In the genomic region with DNA sequence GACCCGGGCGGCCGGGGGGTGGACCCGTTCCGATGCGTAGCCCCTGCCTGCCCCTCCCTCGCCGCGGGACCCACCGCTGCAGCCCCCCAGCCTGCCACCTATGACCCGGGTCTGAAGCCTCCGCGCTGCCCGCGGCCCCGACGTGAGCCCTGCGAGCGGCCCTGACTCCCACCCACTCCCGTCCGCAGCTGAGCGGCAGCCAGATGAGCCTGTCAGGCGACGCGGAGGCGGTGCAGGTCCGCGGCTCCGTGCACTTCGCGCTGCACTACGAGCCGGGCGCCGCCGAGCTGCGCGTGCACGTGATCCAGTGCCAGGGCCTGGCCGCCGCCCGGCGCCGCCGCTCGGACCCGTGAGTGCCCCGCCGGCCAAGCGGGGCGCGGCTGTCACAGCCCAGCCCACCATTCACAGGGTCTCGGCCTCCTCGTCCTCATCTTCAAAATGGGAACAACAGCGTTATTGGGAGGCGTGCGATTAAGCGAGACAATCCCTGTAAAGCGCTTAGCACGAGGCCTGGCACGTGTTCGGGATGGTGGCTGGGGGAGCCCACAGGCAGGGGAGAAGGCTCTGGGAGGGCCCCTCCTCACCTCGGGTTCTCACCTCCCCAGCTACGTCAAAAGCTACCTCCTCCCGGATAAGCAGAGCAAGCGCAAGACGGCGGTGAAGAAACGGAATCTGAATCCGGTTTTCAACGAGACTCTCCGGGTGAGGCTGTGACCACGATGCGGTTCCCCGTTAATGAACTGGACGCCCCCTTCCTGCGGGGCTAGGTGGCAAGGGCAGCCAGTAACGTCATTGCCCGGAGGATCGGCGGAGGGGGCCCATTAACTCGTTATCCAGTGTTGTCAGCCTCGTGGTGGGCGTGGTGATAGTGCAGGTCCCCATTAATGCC, we compare ENCODE assay signal across 8 cellular contexts. TPM values are rescaled to one million over a fixed set of nuclear protein-coding genes. Genes with fewer than 3 reads are reported as not detected.
DNase-seq lines count a peak whose midpoint lies in the region; ATAC-seq and TF ChIP-seq lines count a peak whose summit lies in the region.

No MANE protein-coding gene starts in this region.

- H3K27ac ChIP-seq in AG04450 (ENCODE audit: low read depth, low read length): no peak overlapping the region

- peaks cover 9% of the 10 kb centered on the region for H3K36me3 Mint-ChIP-seq in activated T-cell treated with anti-CD3 and anti-CD28 coated beads, Interleukin-2, amount 50 U/mL, for 24 hours (ENCODE audit: low read depth)

- peak; percentile 74 for ATAC-seq in left ventricle myocardium superior

- H3K9me3 Mint-ChIP-seq in activated T-cell treated with anti-CD3 and anti-CD28 coated beads, Interleukin-2, amount 50 U/mL, for 24 hours: no peaks in the 10 kb centered on the region

- peak; percentile 37 for DNase-seq in AG04450 (ENCODE audit: low read depth, low spot score)
- peak; percentile 89 for DNase-seq in HuH-7 (ENCODE audit: low spot score)
- DNase-seq in activated T-cell treated with anti-CD3 and anti-CD28 coated beads, Interleukin-2, amount 50 U/mL, for 24 hours: peak; percentile 50
- peak; percentile 80 for DNase-seq in left ventricle myocardium superior
- peak; percentile 74 for DNase-seq in retina
- no peak for DNase-seq in NK-92 treated with Interleukin-12 subunit alpha and Interleukin-12 subunit beta, amount 100 ng/mL, for 24 hours (lab: John Stamatoyannopoulos, UW)
- no peak for DNase-seq in GM13976 (ENCODE audit: low spot score)
- no peak for DNase-seq in activated CD4-positive, alpha-beta T cell treated with anti-CD3 and anti-CD28 coated beads, Interleukin-2, amount 50 U/mL, for 4 hours

- H3K27me3 ChIP-seq in AG04450 (ENCODE audit: control insufficient read depth, insufficient read depth, low read length): no peaks in the 10 kb centered on the region

- intact Hi-C loops in left ventricle myocardium superior (cut with micrococcal nuclease): no loop called here

- peaks cover 19% of the 10 kb centered on the region for H3K4me1 Mint-ChIP-seq in activated T-cell treated with anti-CD3 and anti-CD28 coated beads, Interleukin-2, amount 50 U/mL, for 24 hours (ENCODE audit: low read depth)

- in situ Hi-C loops in GM13976 (cut with MboI; ENCODE audit: low sequenced_read_pairs, unreplicated experiment): no loop called here

- peak overlapping the region; percentile 48 for H3K4me3 ChIP-seq in AG04450 (ENCODE audit: low read depth, low read length)

- no peak overlapping the region for H3K27ac Mint-ChIP-seq in activated T-cell treated with anti-CD3 and anti-CD28 coated beads, Interleukin-2, amount 50 U/mL, for 24 hours

- TF ChIP-seq CTCF in AG04450 (IDR thresholded peaks at IDR 0.05; ENCODE audit: low read depth, low read length) (no peak), GM13976 (IDR thresholded peaks at IDR 0.05; ENCODE audit: borderline replicate concordance, control extremely low read depth, extremely low read depth, insufficient read depth, missing control alignments) (no peak)

- no peak overlapping the region for H3K4me3 Mint-ChIP-seq in activated T-cell treated with anti-CD3 and anti-CD28 coated beads, Interleukin-2, amount 50 U/mL, for 24 hours

- H3K9me3 ChIP-seq in AG04450 (ENCODE audit: control insufficient read depth, insufficient read depth, low read length): no peaks in the 10 kb centered on the region; the same call in 1 of the 2 replicates

- no peaks in the 10 kb centered on the region for H3K27me3 Mint-ChIP-seq in activated T-cell treated with anti-CD3 and anti-CD28 coated beads, Interleukin-2, amount 50 U/mL, for 24 hours

- CTCF ChIA-PET in AG04450 (lab: Charles Lee): interaction anchor here (0.8 to 1.4 kb wide), 2 partner anchors 15 to 257 kb away, joined by 3 to 4 read pairs; no protein-coding TSS in a partner anchor

- POLR2A ChIA-PET in AG04450 (lab: Yijun Ruan, JAX): interaction anchor here (0.6 to 1.8 kb wide), 6 partner anchors 8 to 195 kb away, joined by 3 to 8 read pairs (median 4); a partner anchor contains a TSS

RNA-seq across cellular contexts. Expression of a gene that starts 8.2 kb away (rescaled TPM):
- polyA plus RNA-seq in AG04450 (2011; rRNA removed): 0.32 and 0.35 TPM in 2 replicates
- polyA minus RNA-seq in AG04450 (2011; rRNA and poly(A)+ RNA removed): 0.17 and 0.18 TPM in 2 replicates
- total RNA-seq in left ventricle myocardium superior: 1.1 TPM

RNA-seq across cellular contexts. Expression of a gene that starts 16.7 kb away (rescaled TPM):
- polyA plus RNA-seq in AG04450 (2011; rRNA removed): 7.6 TPM in 2 replicates
- 9.3 and 13.7 TPM in 2 replicates for polyA minus RNA-seq in AG04450 (2011; rRNA and poly(A)+ RNA removed)
- total RNA-seq in left ventricle myocardium superior: 46.6 TPM

RNA-seq across cellular contexts. Expression of a gene that starts 24.6 kb away (rescaled TPM):
- polyA plus RNA-seq in AG04450 (2011; rRNA removed): not detected in 2 replicates
- polyA minus RNA-seq in AG04450 (2011; rRNA and poly(A)+ RNA removed): not detected in 2 replicates
- 19.3 TPM for total RNA-seq in left ventricle myocardium superior

RNA-seq across cellular contexts. Expression of a gene that starts 28.1 kb away (rescaled TPM):
- polyA plus RNA-seq in AG04450 (2011; rRNA removed): 27.8 and 37.2 TPM in 2 replicates
- polyA minus RNA-seq in AG04450 (2011; rRNA and poly(A)+ RNA removed): 44.2 and 59.3 TPM in 2 replicates
- 19.9 TPM for total RNA-seq in left ventricle myocardium superior

RNA-seq across cellular contexts. Expression of a gene that starts 33.1 kb away (rescaled TPM):
- polyA plus RNA-seq in AG04450 (2011; rRNA removed): not detected in 2 replicates
- polyA minus RNA-seq in AG04450 (2011; rRNA and poly(A)+ RNA removed): not detected in 2 replicates
- total RNA-seq in left ventricle myocardium superior: not detected

Comparison
In these comparisons a context has a peak if more than half of its experiments do, and no peak if none do; other contexts are left out.
1. DNase-seq: peak in AG04450 (single experiment), HuH-7 (single experiment), activated T-cell treated with anti-CD3 and anti-CD28 coated beads, Interleukin-2, amount 50 U/mL, for 24 hours (single experiment), left ventricle myocardium superior (single experiment) and retina (single experiment); none in NK-92 treated with Interleukin-12 subunit alpha and Interleukin-12 subunit beta, amount 100 ng/mL, for 24 hours (single experiment), GM13976 (single experiment) and activated CD4-positive, alpha-beta T cell treated with anti-CD3 and anti-CD28 coated beads, Interleukin-2, amount 50 U/mL, for 4 hours (0 of 2).